ENCODE assay signal across 1 cellular context in the genomic region with DNA sequence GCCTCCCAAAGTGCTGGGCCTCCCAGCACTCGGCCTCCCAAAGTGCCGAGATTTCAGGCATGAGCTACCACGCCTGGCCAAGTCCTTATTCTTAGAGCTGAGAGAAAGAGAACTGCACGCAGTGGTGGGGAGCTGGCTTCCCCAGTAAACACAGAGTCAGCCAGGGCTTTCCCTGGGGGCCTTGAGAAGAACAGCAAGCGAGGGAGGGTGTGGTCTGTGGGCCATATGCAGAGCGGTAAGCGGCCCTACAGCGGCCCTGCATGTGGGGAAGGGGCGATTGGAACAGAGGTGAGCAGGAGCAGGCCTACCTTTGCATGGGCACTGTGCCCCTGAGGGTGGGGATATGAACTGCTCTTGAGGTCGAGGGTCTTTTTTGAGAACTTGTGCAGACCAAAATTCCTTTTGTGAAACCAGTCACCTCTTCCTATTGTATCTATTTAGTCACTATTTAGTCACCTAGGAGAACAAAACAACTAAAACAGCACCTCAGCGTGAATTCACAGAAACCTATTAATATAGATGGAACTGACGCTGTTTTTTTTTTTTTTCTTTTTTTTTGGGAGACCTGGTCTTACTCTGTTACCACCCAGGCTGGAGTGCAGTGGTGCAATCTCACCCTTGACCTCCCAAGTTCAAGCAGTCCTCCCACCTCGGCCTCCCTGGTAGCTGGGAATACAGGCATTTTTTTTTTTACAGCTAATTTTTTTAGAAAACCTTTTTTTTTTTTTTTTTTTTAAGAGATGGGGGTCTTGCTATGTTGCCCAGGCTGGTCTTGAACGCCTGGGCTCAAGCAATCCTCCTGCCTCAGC.
TF ChIP-seq lines count a peak whose summit lies in the region.

No MANE protein-coding gene starts in this region.

TF ChIP-seq in HCT116, 20 proteins besides CTCF, POLR2A, EP300 and RAD21 (continued from another document):
- TF ChIP-seq, protein P1, sequence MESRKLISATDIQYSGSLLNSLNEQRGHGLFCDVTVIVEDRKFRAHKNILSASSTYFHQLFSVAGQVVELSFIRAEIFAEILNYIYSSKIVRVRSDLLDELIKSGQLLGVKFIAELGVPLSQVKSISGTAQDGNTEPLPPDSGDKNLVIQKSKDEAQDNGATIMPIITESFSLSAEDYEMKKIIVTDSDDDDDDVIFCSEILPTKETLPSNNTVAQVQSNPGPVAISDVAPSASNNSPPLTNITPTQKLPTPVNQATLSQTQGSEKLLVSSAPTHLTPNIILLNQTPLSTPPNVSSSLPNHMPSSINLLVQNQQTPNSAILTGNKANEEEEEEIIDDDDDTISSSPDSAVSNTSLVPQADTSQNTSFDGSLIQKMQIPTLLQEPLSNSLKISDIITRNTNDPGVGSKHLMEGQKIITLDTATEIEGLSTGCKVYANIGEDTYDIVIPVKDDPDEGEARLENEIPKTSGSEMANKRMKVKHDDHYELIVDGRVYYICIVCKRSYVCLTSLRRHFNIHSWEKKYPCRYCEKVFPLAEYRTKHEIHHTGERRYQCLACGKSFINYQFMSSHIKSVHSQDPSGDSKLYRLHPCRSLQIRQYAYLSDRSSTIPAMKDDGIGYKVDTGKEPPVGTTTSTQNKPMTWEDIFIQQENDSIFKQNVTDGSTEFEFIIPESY (IDR thresholded peaks at IDR 0.05; ENCODE audit: extremely low read depth, insufficient replicate concordance, low read length): no peak
- TF ChIP-seq, protein P2, sequence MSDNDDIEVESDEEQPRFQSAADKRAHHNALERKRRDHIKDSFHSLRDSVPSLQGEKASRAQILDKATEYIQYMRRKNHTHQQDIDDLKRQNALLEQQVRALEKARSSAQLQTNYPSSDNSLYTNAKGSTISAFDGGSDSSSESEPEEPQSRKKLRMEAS (IDR thresholded peaks at IDR 0.05): no peak
- TF ChIP-seq TCF7L2 (IDR thresholded peaks at IDR 0.05; ENCODE audit: borderline replicate concordance, extremely low read depth, insufficient read depth, insufficient read length) (no peak), YY1 (IDR thresholded peaks at IDR 0.05; ENCODE audit: extremely low read depth, insufficient replicate concordance, low read depth, low read length) (no peak), CBX3 (IDR thresholded peaks at IDR 0.05; ENCODE audit: low read depth) (no peak), CEBPB (IDR thresholded peaks at IDR 0.05; ENCODE audit: low read depth) (no peak), EZH2 (IDR thresholded peaks at IDR 0.05) (no peak), JUND (IDR thresholded peaks at IDR 0.05) (no peak), SRF (IDR thresholded peaks at IDR 0.05; ENCODE audit: low read depth) (no peak), ZFX (IDR thresholded peaks at IDR 0.05) (no peak)
- TF ChIP-seq, protein P3, sequence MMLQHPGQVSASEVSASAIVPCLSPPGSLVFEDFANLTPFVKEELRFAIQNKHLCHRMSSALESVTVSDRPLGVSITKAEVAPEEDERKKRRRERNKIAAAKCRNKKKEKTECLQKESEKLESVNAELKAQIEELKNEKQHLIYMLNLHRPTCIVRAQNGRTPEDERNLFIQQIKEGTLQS (IDR thresholded peaks at IDR 0.05): no peak
